7 cellular contexts compared by ENCODE assay signal in genomic region chr7:128575277-128575676, GRCh38.
A peak's percentile ranks its signal among the peaks of the same experiment; 100 is the strongest.
DNase-seq lines count a peak whose midpoint lies in the region; ATAC-seq, FAIRE-seq and TF ChIP-seq lines count a peak whose summit lies in the region.
"Not testable (repeated sequence)": the region's sequence is repeated elsewhere in the genome, so short reads cannot be mapped to it uniquely, and the experiment has no call there.

No MANE protein-coding gene starts in this region.

- 88% methylated on average over 3 of the region's 3 CpGs for WGBS in K562 (ENCODE audit: insufficient coverage, low coverage, missing lambda C conversion rate)
- WGBS in HepG2 (ENCODE audit: low lambda C conversion rate) = 98% methylated on average over 3 of the region's 3 CpGs

- not testable (repeated sequence) for DNase-seq in HCT116 (ENCODE audit: low read depth, low spot score); Panc1 (ENCODE audit: low read depth, low spot score); K562 (ENCODE audit: extremely low read depth in 1 of 4, low spot score in 3 of 4); glutamatergic neuron; HepG2 (ENCODE audit: low spot score)
- DNase-seq in NCI-H510A treated with DMSO at 0.1 percent for 48 hours (lab: John Stamatoyannopoulos, UW) = peak; percentile 14

- H3K4me1 Mint-ChIP-seq in glutamatergic neuron (ENCODE audit: low read depth, unreplicated experiment) = not testable (repeated sequence)

- not testable (repeated sequence) for H3K4me1 ChIP-seq in HCT116 (ENCODE audit: control insufficient read depth in 1 of 2, insufficient read depth in 2 of 2, low read length in 2 of 2); Panc1 (ENCODE audit: control insufficient read depth, insufficient read depth, low read length); K562 (replicated peaks in 1 of 2; ENCODE audit: control insufficient read depth in 2 of 2, insufficient read depth in 2 of 2, low read length in 2 of 2); HepG2 (ENCODE audit: insufficient read depth, low read length)

- TF ChIP-seq EP300 in Ishikawa (IDR thresholded peaks at IDR 0.05; ENCODE audit: borderline replicate concordance); K562 (IDR thresholded peaks at IDR 0.05; ENCODE audit: low read length); HepG2 (IDR thresholded peaks at IDR 0.05; ENCODE audit: low read depth in 2 of 2, low read length in 2 of 2); HepG2 (CRISPR knock-in tag; IDR thresholded peaks at IDR 0.05; ENCODE audit: borderline replicate concordance): not testable (repeated sequence)

- TF ChIP-seq POLR2A in HCT116 (IDR thresholded peaks at IDR 0.05; ENCODE audit: borderline replicate concordance, extremely low read depth, insufficient read depth, insufficient read length); K562 (conservative IDR thresholded peaks at IDR 0.05); HepG2 (IDR thresholded peaks at IDR 0.05; ENCODE audit: insufficient read depth in 1 of 2, low read depth in 2 of 2, low read length in 2 of 2): not testable (repeated sequence)

- peak overlapping the region; percentile 86 for H3K27ac Mint-ChIP-seq in glutamatergic neuron (ENCODE audit: unreplicated experiment)

- not testable (repeated sequence) for BruUV-seq in HCT116 (replicated peaks; lab: Mats Ljungman, UMichigan); Panc1 (replicated peaks; lab: Mats Ljungman, UMichigan); K562 (replicated peaks; lab: Mats Ljungman, UMichigan)
- TSS peak; percentile 28 for BruUV-seq in HepG2 (replicated peaks; lab: Mats Ljungman, UMichigan)

- H3K79me2 ChIP-seq in HCT116 (ENCODE audit: insufficient read depth, low read length) (peaks cover 12% of the 10 kb centered on the region), K562 (ENCODE audit: control insufficient read depth, insufficient read depth, low read length) (peaks cover 23% of the 10 kb centered on the region)
- H3K79me2 ChIP-seq in HepG2 (ENCODE audit: insufficient read depth, low read length) = not testable (repeated sequence)

- intact Hi-C loops in HCT116 (cut with micrococcal nuclease); Panc1 (cut with micrococcal nuclease; ENCODE audit: unreplicated experiment); K562 (cut with micrococcal nuclease); HepG2 (cut with micrococcal nuclease; ENCODE audit: unreplicated experiment): not testable (repeated sequence)

- H3K27ac ChIP-seq in HCT116 (ENCODE audit: low read depth, low read length); Panc1 (ENCODE audit: low read length); K562 (ENCODE audit: extremely low read depth, low read depth, low read length); HepG2 (ENCODE audit: extremely low read length, insufficient read depth, low read length): not testable (repeated sequence)

- H3K9ac ChIP-seq in HCT116 (ENCODE audit: low read length); K562 (ENCODE audit: insufficient read depth in 1 of 2, low read depth in 2 of 2, low read length in 2 of 2); HepG2 (ENCODE audit: insufficient read depth, low read depth, low read length): not testable (repeated sequence)

- not testable (repeated sequence) for H3K27me3 Mint-ChIP-seq in glutamatergic neuron (ENCODE audit: unreplicated experiment)

- not testable (repeated sequence) for H3K9me1 ChIP-seq in K562 (ENCODE audit: control insufficient read depth, insufficient read depth, low read length)

- peaks cover 21% of the 10 kb centered on the region for H3K36me3 Mint-ChIP-seq in glutamatergic neuron (ENCODE audit: unreplicated experiment)

- H3K4me3 ChIP-seq in HCT116 (replicated peaks in 1 of 2; ENCODE audit: low read depth in 1 of 2, low read length in 2 of 2); Panc1 (ENCODE audit: low read depth in 2 of 2, low read length in 2 of 2); K562; HepG2 (replicated peaks in 1 of 3; ENCODE audit: insufficient read depth in 1 of 3, low read depth in 2 of 3, low read length in 3 of 3): not testable (repeated sequence)

- peak; percentile 77 for ATAC-seq in HCT116
- ATAC-seq in Panc1 = peak; percentile 45; the same call in 1 of the 2 replicates
- ATAC-seq in K562 = peak; percentile 78
- peak; percentile 35; the same call in 1 of the 3 replicates for ATAC-seq in HepG2

- POLR2A ChIA-PET in HCT116 (lab: Charles Lee); Panc1 (lab: Charles Lee); K562 (lab: Yijun Ruan, JAX); HepG2 (lab: Yijun Ruan, JAX): not testable (repeated sequence)

- H3K9me2 ChIP-seq in HCT116 (ENCODE audit: insufficient read depth) = not testable (repeated sequence)

- not testable (repeated sequence) for TF ChIP-seq CTCF in HCT116 (IDR thresholded peaks at IDR 0.05 in 2 of 3, conservative IDR thresholded peaks at IDR 0.05 in 1 of 3; ENCODE audit: borderline replicate concordance in 1 of 3, insufficient read depth in 1 of 3, low read depth in 2 of 3, low read length in 2 of 3); Panc1 (IDR thresholded peaks at IDR 0.05); K562 (IDR thresholded peaks at IDR 0.05 in 2 of 3, conservative IDR thresholded peaks at IDR 0.05 in 1 of 3; ENCODE audit: insufficient read depth in 2 of 3, low read depth in 1 of 3, low read length in 3 of 3); glutamatergic neuron (IDR thresholded peaks at IDR 0.05; ENCODE audit: partially characterized antibody, unreplicated experiment); HepG2 (CRISPR knock-in tag; IDR thresholded peaks at IDR 0.05)

- H3K36me3 ChIP-seq in HCT116 (ENCODE audit: control insufficient read depth in 1 of 2, insufficient read depth in 2 of 2, low read length in 2 of 2); Panc1 (ENCODE audit: control insufficient read depth, insufficient read depth, low read length): not testable (repeated sequence)
- H3K36me3 ChIP-seq in K562 (ENCODE audit: control insufficient read depth, insufficient read depth, low read length) = peaks cover 37% of the 10 kb centered on the region; the same call in 1 of the 3 replicates
- peaks cover 3 to 14% of the 10 kb centered on the region in 2 experiments; a peak in 4 of 5 replicates for H3K36me3 ChIP-seq in HepG2 (replicated peaks in 1 of 2; ENCODE audit: control insufficient read depth in 1 of 2, insufficient read depth in 2 of 2, low read length in 2 of 2)

- H3K4me2 ChIP-seq in HCT116 (ENCODE audit: low read length); K562 (ENCODE audit: insufficient read depth, low read length); HepG2 (ENCODE audit: low read depth, low read length): not testable (repeated sequence)

- in situ Hi-C loops in Panc1 (cut with HindIII; ENCODE audit: low pct_unique_long_range_greater_than_20kb, low sequenced_read_pairs); K562 (cut with MboI); HepG2 (cut with HindIII; ENCODE audit: extremely low pct_ligation_motif_present, low pct_unique_long_range_greater_than_20kb): not testable (repeated sequence)

- H2AFZ ChIP-seq in HCT116 (ENCODE audit: low read depth, low read length, poor library complexity, severe bottlenecking); K562 (ENCODE audit: low read depth, low read length); HepG2 (ENCODE audit: low read length): not testable (repeated sequence)

- TF ChIP-seq RAD21 in HCT116 (IDR thresholded peaks at IDR 0.05; ENCODE audit: low read depth); Ishikawa (IDR thresholded peaks at IDR 0.05; ENCODE audit: low read depth); K562 (CRISPR knock-in tag; conservative IDR thresholded peaks at IDR 0.05 in 1 of 2, IDR thresholded peaks at IDR 0.05 in 1 of 2); HepG2 (CRISPR knock-in tag; IDR thresholded peaks at IDR 0.05): not testable (repeated sequence)

- not testable (repeated sequence) for FAIRE-seq in K562 (lab: Jason Lieb, UNC); HepG2 (lab: Jason Lieb, UNC)

- H3K9me3 ChIP-seq in HCT116 (ENCODE audit: control insufficient read depth in 1 of 2, insufficient read depth in 1 of 2, low read depth in 1 of 2, low read length in 2 of 2); Panc1 (ENCODE audit: control insufficient read depth, insufficient read depth, low read depth, low read length); K562 (replicated peaks; ENCODE audit: control insufficient read depth, insufficient read depth, low read depth, low read length); HepG2 (ENCODE audit: low read length): not testable (repeated sequence)

- peak overlapping the region; percentile 20 for H3K4me3 Mint-ChIP-seq in glutamatergic neuron (ENCODE audit: unreplicated experiment)

- RAD21 ChIA-PET in HCT116 (lab: Charles Lee; ENCODE audit: low non-redundant PET in 1 of 2, low total read pairs in 2 of 2, uncharacterized antibody in 2 of 2, unreplicated experiment in 2 of 2) = not testable (repeated sequence)

- CTCF ChIA-PET in HCT116 (lab: Charles Lee); Panc1 (lab: Charles Lee); K562 (lab: Yijun Ruan, JAX; ENCODE audit: low intra/inter-chr PET ratio); HepG2 (lab: Yijun Ruan, JAX; ENCODE audit: low intra/inter-chr PET ratio, low total read pairs): not testable (repeated sequence)

- H3K9me3 Mint-ChIP-seq in glutamatergic neuron (ENCODE audit: unreplicated experiment) = not testable (repeated sequence)

- not testable (repeated sequence) for H3K27me3 ChIP-seq in HCT116 (ENCODE audit: insufficient read depth, low read length); Panc1 (ENCODE audit: control insufficient read depth, insufficient read depth, low read length); K562 (ENCODE audit: control insufficient read depth in 2 of 2, insufficient read depth in 2 of 2, low read length in 2 of 2); HepG2 (ENCODE audit: control insufficient read depth in 1 of 2, insufficient read depth in 2 of 2, low read length in 2 of 2)

- H4K20me1 ChIP-seq in HCT116 (ENCODE audit: insufficient read depth); K562 (replicated peaks; ENCODE audit: control insufficient read depth, insufficient read depth, low read length); HepG2 (ENCODE audit: insufficient read depth, low read length): not testable (repeated sequence)
